ENCODE assay signal across 1 cellular context in genomic region chr6:1310628-1311399, GRCh38.
A peak's percentile ranks its signal among the peaks of the same experiment; 100 is the strongest.
TF ChIP-seq lines count a peak whose summit lies in the region.

No MANE protein-coding gene starts in this region.

TF ChIP-seq in HepG2, 621 proteins besides CTCF, POLR2A, EP300 and RAD21 (continued from another document and continues in another):
- TF ChIP-seq HMGXB3 (CRISPR knock-in tag; IDR thresholded peaks at IDR 0.05; ENCODE audit: borderline replicate concordance) (no peak), PBX3 (CRISPR knock-in tag; IDR thresholded peaks at IDR 0.05; ENCODE audit: borderline replicate concordance) (no peak), ZNF782 (CRISPR knock-in tag; IDR thresholded peaks at IDR 0.05; ENCODE audit: borderline replicate concordance) (no peak), ZNF546 (CRISPR knock-in tag; conservative IDR thresholded peaks at IDR 0.05) (no peak), MEIS2 (CRISPR knock-in tag; IDR thresholded peaks at IDR 0.05) (peak; percentile 46; the same call in 1 of the 2 replicates), FOXP4 (CRISPR knock-in tag; IDR thresholded peaks at IDR 0.05) (peak; percentile 52), RFXAP (CRISPR knock-in tag; IDR thresholded peaks at IDR 0.05; ENCODE audit: borderline replicate concordance) (no peak), ZNF563 (CRISPR knock-in tag; IDR thresholded peaks at IDR 0.05) (no peak), GATAD2A (CRISPR knock-in tag; IDR thresholded peaks at IDR 0.05) (peak; percentile 43), SP140L (CRISPR knock-in tag; IDR thresholded peaks at IDR 0.05; ENCODE audit: borderline replicate concordance) (peak; percentile 22; the same call in 1 of the 2 replicates), ZNF335 (CRISPR knock-in tag; IDR thresholded peaks at IDR 0.05) (no peak), ELF4 (CRISPR knock-in tag; IDR thresholded peaks at IDR 0.05; ENCODE audit: borderline replicate concordance) (peak; percentile 83; the same call in 1 of the 2 replicates), ZNF205 (CRISPR knock-in tag; IDR thresholded peaks at IDR 0.05) (no peak; the same call in 1 of the 2 replicates), KDM1A (CRISPR knock-in tag; IDR thresholded peaks at IDR 0.05) (no peak), SALL1 (CRISPR knock-in tag; IDR thresholded peaks at IDR 0.05) (peak; percentile 63), ZNF329 (CRISPR knock-in tag; IDR thresholded peaks at IDR 0.05; ENCODE audit: low read depth) (no peak; the same call in 1 of the 2 replicates), ZNF576 (CRISPR knock-in tag; IDR thresholded peaks at IDR 0.05) (0 out of 2 replicates have a peak, but pooled peaks have one; percentile 57), AGO2 (optimal IDR thresholded peaks at IDR 0.05; ENCODE audit: low read depth, low read length) (no peak), HMG20A (CRISPR knock-in tag; IDR thresholded peaks at IDR 0.05; ENCODE audit: borderline replicate concordance) (peak; percentile 58; the same call in 1 of the 2 replicates), DDIT3 (CRISPR knock-in tag; IDR thresholded peaks at IDR 0.05) (no peak), ZNF761 (CRISPR knock-in tag; conservative IDR thresholded peaks at IDR 0.05) (no peak), XBP1 (CRISPR knock-in tag; IDR thresholded peaks at IDR 0.05) (no peak), HINFP (CRISPR knock-in tag; IDR thresholded peaks at IDR 0.05; ENCODE audit: low read depth) (no peak; the same call in 1 of the 2 replicates), STAT5B (CRISPR knock-in tag; IDR thresholded peaks at IDR 0.05) (no peak), HDAC6 (IDR thresholded peaks at IDR 0.05; ENCODE audit: low read depth, low read length) (no peak), USF2 (IDR thresholded peaks at IDR 0.05; ENCODE audit: low read depth, low read length) (no peak), USF2 (CRISPR knock-in tag; IDR thresholded peaks at IDR 0.05; ENCODE audit: borderline replicate concordance) (no peak), TEAD3 (CRISPR knock-in tag; optimal IDR thresholded peaks at IDR 0.05; ENCODE audit: borderline replicate concordance) (peak; percentile 20), ZMAT5 (CRISPR knock-in tag; IDR thresholded peaks at IDR 0.05; ENCODE audit: borderline replicate concordance, low read depth) (no peak), IRF2 (CRISPR knock-in tag; IDR thresholded peaks at IDR 0.05) (peak; percentile 56), ZNF776 (CRISPR knock-in tag; IDR thresholded peaks at IDR 0.05) (no peak), ZBTB1 (CRISPR knock-in tag; IDR thresholded peaks at IDR 0.05; ENCODE audit: borderline replicate concordance) (no peak), TCF7 (IDR thresholded peaks at IDR 0.05; ENCODE audit: low read depth) (peak; percentile 21; the same call in 1 of the 2 replicates), NR2F1 (CRISPR knock-in tag; IDR thresholded peaks at IDR 0.05) (no peak; a peak in 1 of 4 replicates), ETV5 (CRISPR knock-in tag; IDR thresholded peaks at IDR 0.05; ENCODE audit: borderline replicate concordance) (peak; percentile 58; the same call in 1 of the 2 replicates), AFF4 (CRISPR knock-in tag; IDR thresholded peaks at IDR 0.05) (no peak)
